In genomic region chr5:141521244-141521781, GRCh38 we compare ENCODE assay signal across 8 cellular contexts. TPM values are rescaled to one million over a fixed set of nuclear protein-coding genes. Genes with fewer than 3 reads are reported as not detected.
DNase-seq lines count a peak whose midpoint lies in the region; ATAC-seq and TF ChIP-seq lines count a peak whose summit lies in the region.

No MANE protein-coding gene starts in this region.

- H3K36me3 ChIP-seq in body of pancreas (replicated peaks in 1 of 2; ENCODE audit: insufficient read depth in 1 of 2, low read depth in 2 of 2) (peaks cover 0 to 17% of the 10 kb centered on the region in 2 donors), stomach (peaks cover 14 to 86% (median 81%) of the 10 kb centered on the region in 4 donors)

- no peak for ATAC-seq in body of pancreas

- POLR2A ChIA-PET in GM10248 (lab: Yijun Ruan, JAX): no interaction called here

- intact Hi-C loops in body of pancreas (cut with DNase I): no loop called here
- intact Hi-C loops in stomach (cut with DNase I; ENCODE audit: low total_unique reads): loop anchor here (10.0 kb wide), 2 partner anchors 47 to 107 kb away; partner anchors contain the start of genes PCDHGA10, PCDHGB7 and PCDHGC3

- in situ Hi-C loops in Caki2 (cut with HindIII; ENCODE audit: low pct_unique_long_range_greater_than_20kb, low sequenced_read_pairs): no loop called here

- CTCF ChIA-PET in GM10248 (lab: Yijun Ruan, JAX): interaction anchor here (0.7 to 11.2 kb wide), 14 partner anchors 11 to 201 kb away, joined by 3 to 214 read pairs (median 12); partner anchors contain the start of genes PCDHGA10, PCDHGA11, PCDHGB6 and PCDHGB7

- peak overlapping the region in 3 of 4 donors; percentile 11 to 57 (median 23) for H3K27ac ChIP-seq in body of pancreas
- H3K27ac ChIP-seq in stomach: peak overlapping the region; percentile 50 to 78 (median 68)

- peaks cover 28% of the 10 kb centered on the region for H3K4me1 ChIP-seq in body of pancreas
- peaks cover 24 to 94% (median 50%) of the 10 kb centered on the region in 4 donors for H3K4me1 ChIP-seq in stomach

- H3K9me3 ChIP-seq in body of pancreas (no peaks in the 10 kb centered on the region), stomach (no peaks in the 10 kb centered on the region)

- no peak for TF ChIP-seq EP300 in stomach (IDR thresholded peaks at IDR 0.05)

- DNase-seq in Caki2 (ENCODE audit: low read depth) (peak; percentile 96), NCI-H2107 treated with DMSO at 0.1 percent for 48 hours (lab: John Stamatoyannopoulos, UW; ENCODE audit: unreplicated experiment) (peak; percentile 86), body of pancreas (peak in 1 of 4 donors; percentile 47), kidney tubule cell (ENCODE audit: low spot score) (peak; percentile 98), stomach (no peak), NCI-H1092 treated with DMSO at 0.1 percent for 48 hours (lab: John Stamatoyannopoulos, UW) (no peak), GM10248 (ENCODE audit: extremely low spot score) (no peak), ureter (ENCODE audit: low spot score) (no peak)

- H3K27me3 ChIP-seq in body of pancreas: no peaks in the 10 kb centered on the region
- no peaks in the 10 kb centered on the region for H3K27me3 ChIP-seq in stomach

- H3K4me3 ChIP-seq in body of pancreas (no peak overlapping the region), stomach (no peak overlapping the region)

- WGBS in body of pancreas, 2 donors: 65 to 84% methylated on average over 2 of the region's 2 CpGs
- WGBS in stomach, 5 donors: 33 to 43% (median 37%) methylated on average over 2 of the region's 2 CpGs

- TF ChIP-seq CTCF in body of pancreas (IDR thresholded peaks at IDR 0.05): no peak
- no peak for TF ChIP-seq CTCF in stomach (IDR thresholded peaks at IDR 0.05)
- no peak for TF ChIP-seq CTCF in GM10248 (IDR thresholded peaks at IDR 0.05; ENCODE audit: control extremely low read depth, extremely low read depth, low read depth, missing control alignments)

- TF ChIP-seq POLR2A in body of pancreas (IDR thresholded peaks at IDR 0.05) (no peak), stomach (IDR thresholded peaks at IDR 0.05) (no peak)

RNA-seq across cellular contexts. Expression of gene PCDHGC5, which starts 32.4 kb away (rescaled TPM):
- not detected in 2 replicates for total RNA-seq in Caki2 (2014; rRNA removed; shearing (Covaris generic); ENCODE audit: low replicate concordance)
- 1 to 10 TPM; 2.0 to 3.1 TPM for total RNA-seq in body of pancreas
- 1 to 10 TPM in 3 of 5 donors, not detected in 2; 2.0 to 3.5 (median 2.7) TPM for total RNA-seq in stomach
- polyA plus RNA-seq in stomach: under 1 TPM in 2 of 3 donors, not detected in 1; 0.08 to 0.12 TPM
- total RNA-seq in ureter: 2.8 TPM

RNA-seq across cellular contexts. Expression of gene PCDHGC4, which starts 36.5 kb away (rescaled TPM):
- total RNA-seq in Caki2 (2014; rRNA removed; shearing (Covaris generic); ENCODE audit: low replicate concordance): not detected in 2 replicates
- total RNA-seq in body of pancreas: 1 to 10 TPM; 1.6 to 2.0 TPM
- total RNA-seq in stomach: 10 to 100 TPM in 1 of 5 donors, 1 to 10 TPM in 2, under 1 TPM in 1, not detected in 1; 0.87 to 15.4 (median 5.0) TPM
- polyA plus RNA-seq in stomach: not detected
- 3.6 TPM for total RNA-seq in ureter

RNA-seq across cellular contexts. Expression of gene PCDHGC3, which starts 45.5 kb away (rescaled TPM):
- 15.4 and 27.2 TPM in 2 replicates for total RNA-seq in Caki2 (2014; rRNA removed; shearing (Covaris generic); ENCODE audit: low replicate concordance)
- total RNA-seq in body of pancreas (10 to 100 TPM in 1 of 2 donors, 1 to 10 TPM in 1; 9.6 to 16.1 TPM), stomach (10 to 100 TPM in 4 of 5 donors, 1 to 10 TPM in 1; 7.6 to 35.8 (median 18.8) TPM), ureter (52.6 TPM)
- polyA plus RNA-seq in stomach: 10 to 100 TPM; 20.0 to 30.3 (median 29.1) TPM

Comparison
In these comparisons a context has a peak if more than half of its experiments do, and no peak if none do; other contexts are left out.
1. DNase-seq: peak in Caki2 (single experiment), NCI-H2107 treated with DMSO at 0.1 percent for 48 hours (single experiment) and kidney tubule cell (single experiment); none in stomach (single experiment), NCI-H1092 treated with DMSO at 0.1 percent for 48 hours (single experiment), GM10248 (single experiment) and ureter (single experiment).